Comparison of ENCODE assay signal across 8 cellular contexts in genomic region chr21:34888569-34889286, GRCh38.
A peak's percentile ranks its signal among the peaks of the same experiment; 100 is the strongest.
DNase-seq lines count a peak whose midpoint lies in the region; ATAC-seq and TF ChIP-seq lines count a peak whose summit lies in the region.

No MANE protein-coding gene starts in this region.

- H3K4me3 ChIP-seq in BLaER1 treated with 17β-estradiol and CSF1 and Interleukin-3, amounts not matched to agents 10 nM and 100 nM, result peak overlapping the region; percentile 80 to 99 (median 96)
- peak overlapping the region; percentile 83 to 90 for H3K4me3 ChIP-seq in duodenal mucosa (ENCODE audit: low read depth in 1 of 2, low read length in 2 of 2)
- H3K4me3 ChIP-seq in lower lobe of right lung, result peak overlapping the region; percentile 70

- DNase-seq in NCI-H526 treated with DMSO at 0.1 percent for 48 hours (lab: John Stamatoyannopoulos, UW) (peak; percentile 95), lower lobe of right lung (peak; percentile 97)
- DNase-seq in activated CD4-positive, alpha-beta T cell treated with anti-CD3 and anti-CD28 coated beads, Interleukin-2, amount 50 U/mL, for 24 hours (ENCODE audit: low read depth in 1 of 2, low spot score in 1 of 2), result peak; percentile 70 to 87
- DNase-seq in stimulated activated CD4-positive, alpha-beta T cell treated with anti-CD3 and anti-CD28 coated beads, TNF-alpha, amount 100 ng/mL, for 1 hour (ENCODE audit: low read depth in 3 of 3, low spot score in 1 of 3), result peak in 2 of 3 donors; percentile 40 to 76

- H3K4me1 ChIP-seq in BLaER1 treated with 17β-estradiol and CSF1 and Interleukin-3, amounts not matched to agents 10 nM and 100 nM, result peaks cover 16 to 39% (median 26%) of the 10 kb centered on the region in 10 experiments; a peak in 19 of 20 replicates
- H3K4me1 ChIP-seq in duodenal mucosa (ENCODE audit: control insufficient read depth in 1 of 2, insufficient read depth in 2 of 2, low read length in 2 of 2) (peaks cover 26% of the 10 kb centered on the region in 2 donors), lower lobe of right lung (peaks cover 23% of the 10 kb centered on the region)

- H3K27me3 ChIP-seq in BLaER1 treated with 17β-estradiol and CSF1 and Interleukin-3, amounts not matched to agents 10 nM and 100 nM, result no peaks in the 10 kb centered on the region
- H3K27me3 ChIP-seq in duodenal mucosa (ENCODE audit: control insufficient read depth in 1 of 2, insufficient read depth in 2 of 2, low read length in 2 of 2), result peaks cover 9 to 11% of the 10 kb centered on the region in 2 donors
- peaks cover 37% of the 10 kb centered on the region for H3K27me3 ChIP-seq in lower lobe of right lung (ENCODE audit: low read depth)

- peaks cover 0 to 9% (median 0%) of the 10 kb centered on the region in 11 experiments; a peak in 6 of 22 replicates for H3K9me3 ChIP-seq in BLaER1 treated with 17β-estradiol and CSF1 and Interleukin-3, amounts not matched to agents 10 nM and 100 nM (replicated peaks in 1 of 11)
- no peaks in the 10 kb centered on the region for H3K9me3 ChIP-seq in duodenal mucosa (ENCODE audit: control insufficient read depth in 1 of 2, low read length in 2 of 2)
- no peaks in the 10 kb centered on the region for H3K9me3 ChIP-seq in lower lobe of right lung

- intact Hi-C loops in lower lobe of right lung (cut with DNase I), result no loop called here

- no peak for TF ChIP-seq CTCF in lower lobe of right lung (IDR thresholded peaks at IDR 0.05)

- peaks cover 32 to 44% (median 40%) of the 10 kb centered on the region in 11 experiments; a peak in 20 of 22 replicates for H3K36me3 ChIP-seq in BLaER1 treated with 17β-estradiol and CSF1 and Interleukin-3, amounts not matched to agents 10 nM and 100 nM
- H3K36me3 ChIP-seq in duodenal mucosa (ENCODE audit: control insufficient read depth in 1 of 2, insufficient read depth in 2 of 2, low read length in 2 of 2), result no peaks in the 10 kb centered on the region
- no peaks in the 10 kb centered on the region for H3K36me3 ChIP-seq in lower lobe of right lung

- H3K9ac ChIP-seq in BLaER1 treated with 17β-estradiol and CSF1 and Interleukin-3, amounts not matched to agents 10 nM and 100 nM, result peak overlapping the region; percentile 93 to 100 (median 98)
- peak overlapping the region; percentile 85 to 94 for H3K9ac ChIP-seq in duodenal mucosa (ENCODE audit: low read depth in 1 of 2, low read length in 2 of 2)

- peaks cover 45 to 80% (median 47%) of the 10 kb centered on the region in 11 experiments; a peak in 21 of 22 replicates for H4K20me1 ChIP-seq in BLaER1 treated with 17β-estradiol and CSF1 and Interleukin-3, amounts not matched to agents 10 nM and 100 nM

- H3K4me2 ChIP-seq in BLaER1 treated with 17β-estradiol and CSF1 and Interleukin-3, amounts not matched to agents 10 nM and 100 nM, result peak overlapping the region; percentile 83 to 99 (median 95)

- H3K27ac ChIP-seq in BLaER1 treated with 17β-estradiol and CSF1 and Interleukin-3, amounts not matched to agents 10 nM and 100 nM, result peak overlapping the region; percentile 95 to 99 (median 98)
- peak overlapping the region; percentile 91 for H3K27ac ChIP-seq in duodenal mucosa (ENCODE audit: low read depth, low read length)
- peak overlapping the region; percentile 95 for H3K27ac ChIP-seq in lower lobe of right lung

- ATAC-seq in GM19395 (IDR thresholded peaks at IDR 0.05; ENCODE audit: unreplicated experiment), result peak; percentile 60
- peak; percentile 41 for ATAC-seq in HG03521 (IDR thresholded peaks at IDR 0.05; ENCODE audit: unreplicated experiment)
- peak; percentile 79 to 87 for ATAC-seq in lower lobe of right lung

Comparison
In these comparisons a context has a peak if more than half of its experiments do, and no peak if none do; other contexts are left out.
1. Peak in every context shown above with its lines: DNase-seq, ATAC-seq, H3K4me3 ChIP-seq and H3K27ac ChIP-seq.